In genomic region chr7:105838273-105839141, GRCh38 we compare ENCODE assay signal across 1 cellular context.
TF ChIP-seq lines count a peak whose summit lies in the region.

No MANE protein-coding gene starts in this region.

TF ChIP-seq in HCT116, 20 proteins besides CTCF, POLR2A, EP300 and RAD21 (continued from another document):
- no peak for TF ChIP-seq ZBTB33 (IDR thresholded peaks at IDR 0.05; ENCODE audit: extremely low read depth, insufficient replicate concordance, low read length)
- no peak for TF ChIP-seq SIN3A (IDR thresholded peaks at IDR 0.05; ENCODE audit: low read depth)
- TF ChIP-seq, protein P1, sequence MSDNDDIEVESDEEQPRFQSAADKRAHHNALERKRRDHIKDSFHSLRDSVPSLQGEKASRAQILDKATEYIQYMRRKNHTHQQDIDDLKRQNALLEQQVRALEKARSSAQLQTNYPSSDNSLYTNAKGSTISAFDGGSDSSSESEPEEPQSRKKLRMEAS (IDR thresholded peaks at IDR 0.05): no peak
- TF ChIP-seq EGR1 (IDR thresholded peaks at IDR 0.05; ENCODE audit: low read depth): no peak
